ENCODE assay signal across 33 cellular contexts in the genomic region with DNA sequence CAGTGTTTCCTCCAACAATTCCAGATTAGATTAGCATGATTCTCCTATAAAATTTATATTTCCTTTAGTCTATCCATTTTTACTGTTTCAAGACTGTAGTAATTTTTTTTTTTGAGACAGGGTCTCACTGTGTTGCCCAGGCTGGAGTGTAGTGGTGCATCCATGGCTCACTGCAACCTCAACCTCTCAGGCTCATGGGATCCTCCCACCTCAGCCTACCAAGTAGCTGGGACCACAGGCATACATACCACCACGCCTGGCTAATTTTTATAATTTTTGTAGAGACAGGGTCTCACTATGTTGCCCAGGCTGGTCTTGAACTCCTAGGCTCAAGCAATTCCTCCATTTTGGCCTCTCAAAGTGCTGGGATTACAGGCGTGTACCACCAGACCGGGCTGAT. TPM values are rescaled to one million over a fixed set of nuclear protein-coding genes. Genes with fewer than 3 reads are reported as not detected.
"Had no signal": no experiment of that assay in that cellular context is flagged by ENCODE, and none has a peak within 500 bp of the region (broad histone marks: within the 10 kb centered on the region; RNA-seq: fewer than 3 reads in every experiment).

No MANE protein-coding gene starts in this region.

- ATAC-seq: naive thymus-derived CD4-positive, alpha-beta T cell; natural killer cell; pancreas; right cardiac atrium; sciatic nerve; stimulated activated memory B cell treated with anti-CD40 and anti-IgM and Interleukin-4, amounts not matched to agents 10 μg/mL and 1 μg/mL and 100 μg/mL, for 72 hours; stimulated activated naive CD8-positive, alpha-beta T cell treated with anti-CD3 and anti-CD28 coated beads, Interleukin-15, amount 100 ng/mL, for 72 hours; stimulated activated naive CD8-positive, alpha-beta T cell treated with anti-CD3 and anti-CD28 coated beads, Interleukin-15, Interleukin-2, amounts not matched to agents 100 U/mL and 50 U/mL, for 24 hours; upper lobe of right lung had no signal

- H3K36me3 ChIP-seq: neural progenitor cell, neutrophil, pancreas, prostate gland, spleen, suprapubic skin, tibial artery, transverse colon, upper lobe of right lung, vagina had no signal

- H3K27ac ChIP-seq: neural progenitor cell, neutrophil, pancreas, prostate gland, skin epidermis, spleen, suprapubic skin, testis, tibial artery, transverse colon, upper lobe of right lung, vagina had no signal

- H3K4me2 ChIP-seq: neural progenitor cell, smooth muscle cell had no signal

- H3K9ac ChIP-seq: neural progenitor cell had no signal

- H3K9me3 ChIP-seq: neutrophil, pancreas, prostate gland, spleen, suprapubic skin, testis, tibial artery, transverse colon, upper lobe of right lung, vagina had no signal

- H3K4me1 ChIP-seq: pancreas, prostate gland, spleen, suprapubic skin, testis, tibial artery, transverse colon, upper lobe of right lung, vagina had no signal

- H3K27me3 ChIP-seq: neural progenitor cell, neutrophil, pancreas, spleen, suprapubic skin, testis, tibial artery, transverse colon, upper lobe of right lung, vagina had no signal

- H3K4me3 ChIP-seq: neural progenitor cell, pancreas, prostate gland, skin epidermis, smooth muscle cell, spleen, suprapubic skin, testis, tibial artery, transverse colon, upper lobe of right lung, vagina had no signal

- DNase-seq: naive thymus-derived CD4-positive, alpha-beta T cell; natural killer cell; nucleus accumbens; pancreas; right cardiac atrium; spleen; stimulated activated CD4-positive, alpha-beta T cell treated with anti-CD3 and anti-CD28 coated beads, Interleukin-12 subunit alpha, Interleukin-12 subunit beta, amount 100 ng/mL, for 4 hours; stimulated activated CD4-positive, alpha-beta T cell treated with anti-CD3 and anti-CD28 coated beads, Interleukin-1b, Interleukin-23, amount 100 ng/mL, for 48 hours; stimulated activated CD4-positive, alpha-beta T cell treated with anti-CD3 and anti-CD28 coated beads, Interleukin-4, amount 100 ng/mL, for 1 hour; stimulated activated CD4-positive, alpha-beta T cell treated with anti-CD3 and anti-CD28 coated beads, Interleukin-4, amount 100 ng/mL, for 4 hours; stimulated activated CD8-positive, alpha-beta memory T cell treated with anti-CD3 and anti-CD28 coated beads, Interleukin-4, amount 100 ng/mL, for 48 hours; stimulated activated naive CD8-positive, alpha-beta T cell treated with anti-CD3 and anti-CD28 coated beads, Interleukin-15, amount 100 ng/mL, for 72 hours; stimulated activated naive CD8-positive, alpha-beta T cell treated with anti-CD3 and anti-CD28 coated beads, Interleukin-15, Interleukin-2, amounts not matched to agents 100 U/mL and 50 U/mL, for 24 hours; substantia nigra; testis; tibial artery; transverse colon; upper lobe of right lung had no signal

RNA-seq across cellular contexts. Expression of a gene that starts 57.5 kb away (rescaled TPM):
- total RNA-seq: naive thymus-derived CD4-positive, alpha-beta T cell; natural killer cell; omental fat pad; osteocyte; pancreas; posterior vena cava; pulmonary artery endothelial cell; right cardiac atrium; sciatic nerve; smooth muscle cell; spleen; suprapubic skin; transverse colon; upper lobe of right lung; urinary bladder; vagina had no signal
- polyA plus RNA-seq: neural cell, smooth muscle cell, spleen, urinary bladder had no signal
